In genomic region chr18:24656571-24656971, GRCh38 we compare ENCODE assay signal across 11 cellular contexts.
DNase-seq lines count a peak whose midpoint lies in the region; ATAC-seq and TF ChIP-seq lines count a peak whose summit lies in the region.
"Had no signal": no experiment of that assay in that cellular context is flagged by ENCODE, and none has a peak within 500 bp of the region (broad histone marks: within the 10 kb centered on the region; RNA-seq: fewer than 3 reads in every experiment).

No MANE protein-coding gene starts in this region.

- no peak overlapping the region for H3K27ac ChIP-seq in osteoblast (ENCODE audit: low read depth, low read length)
- H3K27ac ChIP-seq: lower lobe of right lung had no signal

- H3K4me1 ChIP-seq in osteoblast (ENCODE audit: insufficient read depth, low read length), result no peaks in the 10 kb centered on the region

- no peak overlapping the region for H3K4me3 ChIP-seq in osteoblast (ENCODE audit: insufficient read depth, low read length)
- H3K4me3 ChIP-seq: lower lobe of right lung had no signal

- no peaks in the 10 kb centered on the region for H3K79me2 ChIP-seq in osteoblast (ENCODE audit: insufficient read depth, low read length)

- CTCF ChIA-PET in activated CD8-positive, alpha-beta memory T cell treated with anti-CD3 and anti-CD28 coated beads, Interleukin-2, amount 10 ng/mL, durations not matched to agents 7 days and 5 days (lab: Charles Lee), result no interaction called here

- H2AFZ ChIP-seq in osteoblast (ENCODE audit: low read length), result no peak overlapping the region

- H3K9me3 Mint-ChIP-seq in brain, result peaks cover 0 to 6% (median 5%) of the 10 kb centered on the region in 5 experiments
- no peaks in the 10 kb centered on the region for H3K9me3 Mint-ChIP-seq in activated CD8-positive, alpha-beta memory T cell treated with anti-CD3 and anti-CD28 coated beads, Interleukin-2, amount 10 ng/mL, durations not matched to agents 7 days and 5 days (ENCODE audit: low read depth)

- H3K36me3 Mint-ChIP-seq in brain, result no peaks in the 10 kb centered on the region
- H3K36me3 Mint-ChIP-seq in activated CD8-positive, alpha-beta memory T cell treated with anti-CD3 and anti-CD28 coated beads, Interleukin-2, amount 10 ng/mL, durations not matched to agents 7 days and 5 days, result no peaks in the 10 kb centered on the region

- H4K20me1 ChIP-seq in osteoblast (ENCODE audit: insufficient read depth, low read length), result no peaks in the 10 kb centered on the region

- H3K4me1 Mint-ChIP-seq in brain, result peaks cover 54% of the 10 kb centered on the region
- peaks cover 15% of the 10 kb centered on the region for H3K4me1 Mint-ChIP-seq in activated CD8-positive, alpha-beta memory T cell treated with anti-CD3 and anti-CD28 coated beads, Interleukin-2, amount 10 ng/mL, durations not matched to agents 7 days and 5 days

- peaks cover 6% of the 10 kb centered on the region for H3K27me3 Mint-ChIP-seq in brain
- H3K27me3 Mint-ChIP-seq in activated CD8-positive, alpha-beta memory T cell treated with anti-CD3 and anti-CD28 coated beads, Interleukin-2, amount 10 ng/mL, durations not matched to agents 7 days and 5 days, result peaks cover 13% of the 10 kb centered on the region

- ATAC-seq in activated CD8-positive, alpha-beta memory T cell treated with anti-CD3 and anti-CD28 coated beads, Interleukin-2, amount 10 ng/mL, durations not matched to agents 7 days and 5 days, result no peak
- ATAC-seq in HG03521 (IDR thresholded peaks at IDR 0.05; ENCODE audit: unreplicated experiment) (no peak), GM21526 (IDR thresholded peaks at IDR 0.05; ENCODE audit: low FRiP score, unreplicated experiment) (no peak)
- ATAC-seq: activated CD8-positive, alpha-beta T cell treated with anti-CD3 and anti-CD28 coated beads, Interleukin-2, amount 10 ng/mL, durations not matched to agents 7 days and 5 days had no signal

- no peak for TF ChIP-seq CTCF in brain (conservative IDR thresholded peaks at IDR 0.05)
- TF ChIP-seq CTCF in osteoblast (IDR thresholded peaks at IDR 0.05; ENCODE audit: extremely low read depth, low read depth, low read length), result no peak

- no peaks in the 10 kb centered on the region for H3K9me3 ChIP-seq in osteoblast (ENCODE audit: low read depth, low read length)
- H3K9me3 ChIP-seq: lower lobe of right lung had no signal

- no peak overlapping the region for H3K4me2 ChIP-seq in osteoblast (ENCODE audit: insufficient read depth, low read length)

- H3K4me3 Mint-ChIP-seq in brain, result peak overlapping the region in 3 of 5 experiments; percentile 20 to 63 (median 30)
- no peak overlapping the region for H3K4me3 Mint-ChIP-seq in activated CD8-positive, alpha-beta memory T cell treated with anti-CD3 and anti-CD28 coated beads, Interleukin-2, amount 10 ng/mL, durations not matched to agents 7 days and 5 days
- H3K4me3 Mint-ChIP-seq: activated CD8-positive, alpha-beta T cell treated with anti-CD3 and anti-CD28 coated beads, Interleukin-2, amount 10 ng/mL, durations not matched to agents 7 days and 5 days had no signal

- no peaks in the 10 kb centered on the region for H3K36me3 ChIP-seq in osteoblast (ENCODE audit: insufficient read depth, low read length)
- H3K36me3 ChIP-seq: lower lobe of right lung had no signal

- peak overlapping the region in 3 of 5 experiments; percentile 57 to 85 (median 72) for H3K27ac Mint-ChIP-seq in brain
- no peak overlapping the region for H3K27ac Mint-ChIP-seq in activated CD8-positive, alpha-beta memory T cell treated with anti-CD3 and anti-CD28 coated beads, Interleukin-2, amount 10 ng/mL, durations not matched to agents 7 days and 5 days
- H3K27ac Mint-ChIP-seq: activated CD8-positive, alpha-beta T cell treated with anti-CD3 and anti-CD28 coated beads, Interleukin-2, amount 10 ng/mL, durations not matched to agents 7 days and 5 days had no signal

- no peaks in the 10 kb centered on the region for H3K27me3 ChIP-seq in osteoblast (ENCODE audit: insufficient read depth, low read length)

- DNase-seq in HCEC 1CT, result peak; percentile 78
- DNase-seq in NCI-H345 (lab: John Stamatoyannopoulos, UW), result peak; percentile 52
- DNase-seq in osteoblast (ENCODE audit: insufficient read length, low spot score, missing footprints), result peak; percentile 11
- DNase-seq in activated CD8-positive, alpha-beta memory T cell treated with anti-CD3 and anti-CD28 coated beads, Interleukin-2, amount 10 ng/mL, durations not matched to agents 7 days and 5 days, result no peak
- no peak for DNase-seq in NAMALWA (ENCODE audit: low spot score)
- DNase-seq: activated CD8-positive, alpha-beta T cell treated with anti-CD3 and anti-CD28 coated beads, Interleukin-2, amount 10 ng/mL, durations not matched to agents 7 days and 5 days; anterior cingulate cortex; lower lobe of right lung had no signal

Comparison
In these comparisons a context has a peak if more than half of its experiments do, and no peak if none do; other contexts are left out.
1. DNase-seq: peak in HCEC 1CT (single experiment), NCI-H345 (single experiment) and osteoblast (single experiment); none in activated CD8-positive, alpha-beta memory T cell treated with anti-CD3 and anti-CD28 coated beads, Interleukin-2, amount 10 ng/mL, durations not matched to agents 7 days and 5 days (single experiment) and NAMALWA (single experiment).